In the genomic region with DNA sequence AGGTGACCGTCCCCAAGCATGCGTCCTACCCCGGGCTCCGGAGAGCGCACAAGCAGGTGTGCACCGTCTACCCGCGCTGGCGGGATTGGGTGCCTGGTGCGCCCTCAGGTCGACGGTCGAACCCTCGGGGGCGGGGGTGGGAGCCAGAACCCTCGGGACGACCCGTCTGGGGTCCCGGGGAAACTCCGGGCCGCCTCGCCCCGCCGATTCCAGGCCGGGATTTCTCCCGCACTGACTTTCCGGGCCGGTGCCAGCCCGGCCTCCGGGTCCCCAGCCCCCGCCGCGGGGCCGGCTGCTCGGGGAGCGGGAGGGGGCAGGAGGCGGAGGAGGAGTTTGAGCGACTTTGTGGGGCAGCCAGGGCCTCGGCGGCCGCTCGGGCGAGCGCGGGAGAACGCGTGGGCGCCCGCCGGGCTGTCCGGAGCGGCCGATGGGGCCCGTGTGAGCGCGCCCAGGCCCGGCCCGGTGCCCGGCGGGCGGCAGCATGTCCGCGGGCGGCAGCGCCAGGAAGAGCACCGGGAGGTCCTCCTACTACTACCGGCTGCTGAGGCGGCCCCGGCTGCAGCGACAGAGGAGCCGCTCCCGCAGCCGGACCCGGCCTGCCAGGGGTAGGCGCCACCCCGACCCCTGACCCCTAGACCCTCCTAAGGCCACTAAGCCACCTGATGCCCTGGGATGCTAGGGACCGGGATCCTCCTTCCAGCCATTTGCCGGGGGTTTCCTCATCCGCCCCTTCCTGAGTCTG, we compare ENCODE assay signal across 1 cellular context.
TF ChIP-seq lines count a peak whose summit lies in the region.

A gene (plus strand): TSS at position 340 of the 742 bp plus-strand sequence. CDS start 142 bp downstream, at position 482.

TF ChIP-seq in K562, 482 proteins besides CTCF, POLR2A, EP300 and RAD21 (continued from another document):
- TF ChIP-seq POLR2B (IDR thresholded peaks at IDR 0.05; ENCODE audit: low read depth, partially characterized antibody): no peak
- no peak for TF ChIP-seq NFE2L1 (tag; IDR thresholded peaks at IDR 0.05; ENCODE audit: borderline replicate concordance, low read depth)
- no peak for TF ChIP-seq MAFK (IDR thresholded peaks at IDR 0.05; ENCODE audit: low read length)
- no peak for TF ChIP-seq ZNF274 (IDR thresholded peaks at IDR 0.05; ENCODE audit: borderline replicate concordance, low read depth, low read length)
- no peak for TF ChIP-seq MTA2 (IDR thresholded peaks at IDR 0.05; ENCODE audit: low read depth)
- no peak for TF ChIP-seq ZNF431 (CRISPR knock-in tag; IDR thresholded peaks at IDR 0.05)
- TF ChIP-seq NFIC (IDR thresholded peaks at IDR 0.05): no peak
- TF ChIP-seq ZNF561 (CRISPR knock-in tag; conservative IDR thresholded peaks at IDR 0.05): no peak
- no peak for TF ChIP-seq ZNF785 (CRISPR knock-in tag; IDR thresholded peaks at IDR 0.05)
- TF ChIP-seq ZNF217 (CRISPR knock-in tag; IDR thresholded peaks at IDR 0.05): no peak
- no peak for TF ChIP-seq SAP30 (IDR thresholded peaks at IDR 0.05; ENCODE audit: borderline replicate concordance, insufficient read depth, low read depth, low read length, poor library complexity, severe bottlenecking)
- TF ChIP-seq, protein P1, sequence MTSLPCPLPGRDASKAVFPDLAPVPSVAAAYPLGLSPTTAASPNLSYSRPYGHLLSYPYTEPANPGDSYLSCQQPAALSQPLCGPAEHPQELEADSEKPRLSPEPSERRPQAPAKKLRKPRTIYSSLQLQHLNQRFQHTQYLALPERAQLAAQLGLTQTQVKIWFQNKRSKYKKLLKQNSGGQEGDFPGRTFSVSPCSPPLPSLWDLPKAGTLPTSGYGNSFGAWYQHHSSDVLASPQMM (CRISPR knock-in tag; IDR thresholded peaks at IDR 0.05): no peak
